In genomic region chr7:6057316-6058128, GRCh38 we compare ENCODE assay signal across 9 cellular contexts. TPM values are rescaled to one million over a fixed set of nuclear protein-coding genes. Genes with fewer than 3 reads are reported as not detected.
DNase-seq lines count a peak whose midpoint lies in the region; ATAC-seq and TF ChIP-seq lines count a peak whose summit lies in the region.
"Had no signal": no experiment of that assay in that cellular context is flagged by ENCODE, and none has a peak within 500 bp of the region (broad histone marks: within the 10 kb centered on the region; RNA-seq: fewer than 3 reads in every experiment).

No MANE protein-coding gene starts in this region.

- H3K27ac ChIP-seq in C4-2B: peak overlapping the region; percentile 90

- peaks cover 27% of the 10 kb centered on the region for H3K36me3 Mint-ChIP-seq in central memory CD8-positive, alpha-beta T cell (ENCODE audit: insufficient read depth)
- H3K36me3 Mint-ChIP-seq in natural killer cell: no peaks in the 10 kb centered on the region

- no peaks in the 10 kb centered on the region for H3K9me3 ChIP-seq in mucosa of descending colon

- TF ChIP-seq CTCF in C4-2B (conservative IDR thresholded peaks at IDR 0.05) (no peak), natural killer cell (IDR thresholded peaks at IDR 0.05) (no peak), mucosa of descending colon (IDR thresholded peaks at IDR 0.05) (no peak)

- peaks cover 14% of the 10 kb centered on the region for H3K4me1 Mint-ChIP-seq in central memory CD8-positive, alpha-beta T cell
- peaks cover 14 to 26% of the 10 kb centered on the region in 2 donors for H3K4me1 Mint-ChIP-seq in natural killer cell

- no peak overlapping the region for H3K27ac Mint-ChIP-seq in central memory CD8-positive, alpha-beta T cell (ENCODE audit: low read depth)
- H3K27ac Mint-ChIP-seq in natural killer cell: peak overlapping the region; percentile 94 to 95

- no peaks in the 10 kb centered on the region for H3K9me3 Mint-ChIP-seq in central memory CD8-positive, alpha-beta T cell
- H3K9me3 Mint-ChIP-seq in natural killer cell: no peaks in the 10 kb centered on the region

- H3K4me1 ChIP-seq in mucosa of descending colon (ENCODE audit: low read depth): peaks cover 15% of the 10 kb centered on the region

- intact Hi-C loops in natural killer cell (cut with micrococcal nuclease) (no loop called here), mucosa of descending colon (cut with DNase I, micrococcal nuclease) (no loop called here)

- DNase-seq in Jurkat, Clone E6-1 (ENCODE audit: low read depth, low spot score): no peak
- no peak for DNase-seq in central memory CD8-positive, alpha-beta T cell (ENCODE audit: low spot score in 2 of 2)
- no peak for DNase-seq in natural killer cell
- DNase-seq in AG20443 (ENCODE audit: low spot score): no peak
- DNase-seq in mucosa of descending colon: no peak

- no peaks in the 10 kb centered on the region for H3K27me3 Mint-ChIP-seq in central memory CD8-positive, alpha-beta T cell
- no peaks in the 10 kb centered on the region for H3K27me3 Mint-ChIP-seq in natural killer cell (ENCODE audit: low read depth in 2 of 2)

- peak overlapping the region; percentile 98 for H3K4me3 Mint-ChIP-seq in central memory CD8-positive, alpha-beta T cell
- H3K4me3 Mint-ChIP-seq in natural killer cell: peak overlapping the region; percentile 99

- no peak for ATAC-seq in central memory CD8-positive, alpha-beta T cell (replicated peaks; ENCODE audit: extremely low read depth, poor library complexity, severe bottlenecking)
- ATAC-seq in natural killer cell: no peak
- no peak for ATAC-seq in mucosa of descending colon
- ATAC-seq in HG03354 (IDR thresholded peaks at IDR 0.05; ENCODE audit: poor library complexity, severe bottlenecking, unreplicated experiment): no peak
- no peak for ATAC-seq in HG02938 (IDR thresholded peaks at IDR 0.05; ENCODE audit: unreplicated experiment)

- peaks cover 5% of the 10 kb centered on the region for H3K36me3 ChIP-seq in mucosa of descending colon (ENCODE audit: low read depth)

- peak overlapping the region; percentile 70 for H3K4me3 ChIP-seq in Jurkat, Clone E6-1 (ENCODE audit: low read length)
- no peak overlapping the region for H3K4me3 ChIP-seq in mucosa of descending colon

RNA-seq across cellular contexts. Expression of gene EIF2AK1, which starts 1.5 kb away (rescaled TPM):
- 193 TPM for polyA plus RNA-seq in Jurkat, Clone E6-1 (2012; ENCODE audit: insufficient read depth, insufficient read length)
- total RNA-seq in natural killer cell (10 to 100 TPM; 77.8 to 85.7 (median 85.1) TPM), mucosa of descending colon (10 to 100 TPM; 62.8 to 99.2 (median 95.5) TPM)

RNA-seq across cellular contexts. Expression of gene ANKRD61, which starts 26.3 kb away (rescaled TPM):
- 0.70 TPM for polyA plus RNA-seq in Jurkat, Clone E6-1 (2012; ENCODE audit: insufficient read depth, insufficient read length)
- total RNA-seq in natural killer cell (not detected), mucosa of descending colon (not detected)
- total RNA-seq: dermis blood vessel endothelial cell had no signal

RNA-seq across cellular contexts. Expression of gene USP42, which starts 47.2 kb away (rescaled TPM):
- polyA plus RNA-seq in Jurkat, Clone E6-1 (2012; ENCODE audit: insufficient read depth, insufficient read length): 17.9 TPM
- total RNA-seq in natural killer cell: 10 to 100 TPM; 29.4 to 38.3 (median 36.0) TPM
- 10 to 100 TPM; 11.0 to 13.1 (median 12.9) TPM for total RNA-seq in mucosa of descending colon

RNA-seq across cellular contexts. Expression of gene AIMP2, which starts 48.5 kb away (rescaled TPM):
- 83.7 TPM for polyA plus RNA-seq in Jurkat, Clone E6-1 (2012; ENCODE audit: insufficient read depth, insufficient read length)
- total RNA-seq in natural killer cell (10 to 100 TPM in 1 of 3 donors, 1 to 10 TPM in 2; 7.2 to 11.1 (median 8.1) TPM), mucosa of descending colon (10 to 100 TPM; 29.4 to 47.3 (median 36.7) TPM)

RNA-seq across cellular contexts. Expression of gene PMS2, which starts 48.7 kb away (rescaled TPM):
- polyA plus RNA-seq in Jurkat, Clone E6-1 (2012; ENCODE audit: insufficient read depth, insufficient read length): 28.0 TPM
- total RNA-seq in natural killer cell (10 to 100 TPM; 13.2 to 17.3 (median 15.6) TPM), mucosa of descending colon (10 to 100 TPM in 2 of 3 donors, 1 to 10 TPM in 1; 9.8 to 12.4 (median 12.1) TPM)
